In genomic region chr19:28021316-28022185, GRCh38 we compare ENCODE assay signal across 24 cellular contexts.
"Had no signal": no experiment of that assay in that cellular context is flagged by ENCODE, and none has a peak within 500 bp of the region (broad histone marks: within the 10 kb centered on the region; RNA-seq: fewer than 3 reads in every experiment).

No MANE protein-coding gene starts in this region.

- H3K4me3 ChIP-seq: breast epithelium, gastrocnemius medialis, left lung, prostate gland, skin epidermis, tibial nerve had no signal

- H3K27me3 ChIP-seq: breast epithelium, gastrocnemius medialis, tibial nerve had no signal

- H3K36me3 ChIP-seq: breast epithelium, gastrocnemius medialis, left lung, prostate gland, tibial nerve had no signal

- H3K4me1 ChIP-seq: breast epithelium, gastrocnemius medialis, left lung, prostate gland, tibial nerve had no signal

- H3K4me3 Mint-ChIP-seq: activated CD8-positive, alpha-beta T cell treated with anti-CD3 and anti-CD28 coated beads for 36 hours; activated T-cell treated with anti-CD3 and anti-CD28 coated beads, Interleukin-2, amount 50 U/mL, for 4 hours; nephron; stimulated activated naive CD8-positive, alpha-beta T cell treated with anti-CD3 and anti-CD28 coated beads, Interleukin-15, Interleukin-2, amounts not matched to agents 100 ng/mL and 50 ng/mL, for 24 hours had no signal

- H3K9me3 ChIP-seq: breast epithelium, gastrocnemius medialis, left lung, prostate gland, tibial nerve had no signal

- H3K27me3 Mint-ChIP-seq: activated CD8-positive, alpha-beta T cell treated with anti-CD3 and anti-CD28 coated beads for 36 hours; stimulated activated naive CD8-positive, alpha-beta T cell treated with anti-CD3 and anti-CD28 coated beads, Interleukin-15, Interleukin-2, amounts not matched to agents 100 ng/mL and 50 ng/mL, for 24 hours had no signal

- H3K9me3 Mint-ChIP-seq: activated CD8-positive, alpha-beta T cell treated with anti-CD3 and anti-CD28 coated beads for 36 hours; activated T-cell treated with anti-CD3 and anti-CD28 coated beads, Interleukin-2, amount 50 U/mL, for 4 hours; nephron had no signal

- H3K27ac Mint-ChIP-seq: activated CD8-positive, alpha-beta T cell treated with anti-CD3 and anti-CD28 coated beads for 36 hours; nephron; stimulated activated naive CD8-positive, alpha-beta T cell treated with anti-CD3 and anti-CD28 coated beads, Interleukin-15, Interleukin-2, amounts not matched to agents 100 ng/mL and 50 ng/mL, for 24 hours had no signal

- DNase-seq: activated CD4-positive, alpha-beta T cell treated with anti-CD3 and anti-CD28 coated beads for 48 hours; activated CD4-positive, CD25-positive, alpha-beta regulatory T cell; activated CD8-positive, alpha-beta T cell treated with anti-CD3 and anti-CD28 coated beads for 36 hours; activated effector memory CD4-positive, alpha-beta T cell treated with Interleukin-2 at 50 U/mL for 16 hours; activated naive CD4-positive, alpha-beta T cell treated with anti-CD3 and anti-CD28 coated beads, Interleukin-2, amount 50 U/mL, for 16 hours; activated T-cell treated with anti-CD3 and anti-CD28 coated beads, Interleukin-2, amount 50 U/mL, for 4 hours; aorta; cerebellar nuclear complex; effector CD4-positive, alpha-beta T cell; gastrocnemius medialis; head of caudate nucleus; left lung; midbrain; occipital lobe; right cardiac atrium; stimulated activated CD4-positive, alpha-beta T cell treated with anti-CD3 and anti-CD28 coated beads, Interleukin-2, amount 100 ng/mL, for 48 hours; T-helper 1 cell; T-helper 9 cell had no signal

- H3K27ac ChIP-seq: breast epithelium, gastrocnemius medialis, left lung, prostate gland, skin epidermis, tibial nerve had no signal

- ATAC-seq: activated CD8-positive, alpha-beta T cell treated with anti-CD3 and anti-CD28 coated beads for 36 hours; activated T-cell treated with anti-CD3 and anti-CD28 coated beads, Interleukin-2, amount 50 U/mL, for 4 hours; gastrocnemius medialis; left lung; right cardiac atrium had no signal
